ENCODE assay signal across 8 cellular contexts in genomic region chr4:2934077-2934812, GRCh38. TPM values are rescaled to one million over a fixed set of nuclear protein-coding genes. Genes with fewer than 3 reads are reported as not detected.
DNase-seq lines count a peak whose midpoint lies in the region; ATAC-seq and TF ChIP-seq lines count a peak whose summit lies in the region.

No MANE protein-coding gene starts in this region.

- peaks cover 8% of the 10 kb centered on the region for H3K36me3 Mint-ChIP-seq in progenitor cell of endocrine pancreas (ENCODE audit: insufficient read depth)

- no peaks in the 10 kb centered on the region for H3K27me3 Mint-ChIP-seq in progenitor cell of endocrine pancreas

- TF ChIP-seq CTCF in progenitor cell of endocrine pancreas (IDR thresholded peaks at IDR 0.05; ENCODE audit: unreplicated experiment): no peak

- H3K4me3 Mint-ChIP-seq in progenitor cell of endocrine pancreas (ENCODE audit: low read depth): peak overlapping the region; percentile 81

- ATAC-seq in Right ventricle myocardium superior (ENCODE audit: poor library complexity) (peak; percentile 28), GM21447 (IDR thresholded peaks at IDR 0.05; ENCODE audit: unreplicated experiment) (no peak)

- intact Hi-C loops in Right ventricle myocardium superior (cut with DNase I): loop anchor here (10.0 kb wide), 1 partner anchor 169 kb away; no protein-coding TSS in a partner anchor

- H3K27ac Mint-ChIP-seq in progenitor cell of endocrine pancreas: no peak overlapping the region

- H3K9me3 Mint-ChIP-seq in progenitor cell of endocrine pancreas (ENCODE audit: low read depth): no peaks in the 10 kb centered on the region

- DNase-seq in GF-D8 (lab: John Stamatoyannopoulos, UW) (peak; percentile 73), NOMO-1 (lab: John Stamatoyannopoulos, UW; ENCODE audit: unreplicated experiment in 2 of 2) (peak; percentile 72 to 80), activated gamma-delta T cell (lab: John Stamatoyannopoulos, UW) (peak; percentile 50), Right ventricle myocardium superior (peak; percentile 84), progenitor cell of endocrine pancreas (ENCODE audit: low spot score, unreplicated experiment) (no peak), NCI-H524 (lab: John Stamatoyannopoulos, UW) (no peak), DMS79 (lab: John Stamatoyannopoulos, UW) (no peak)

- peaks cover 12% of the 10 kb centered on the region for H3K4me1 Mint-ChIP-seq in progenitor cell of endocrine pancreas (ENCODE audit: low read depth)

RNA-seq across cellular contexts. Expression of gene NOP14, which starts 29.0 kb away (rescaled TPM):
- total RNA-seq in Right ventricle myocardium superior: 20.7 TPM
- 31.5 and 33.4 TPM in 2 replicates for total RNA-seq in progenitor cell of endocrine pancreas

RNA-seq across cellular contexts. Expression of gene GRK4, which starts 29.1 kb away (rescaled TPM):
- 8.8 TPM for total RNA-seq in Right ventricle myocardium superior
- total RNA-seq in progenitor cell of endocrine pancreas: 14.9 and 16.2 TPM in 2 replicates

Comparison
In these comparisons a context has a peak if more than half of its experiments do, and no peak if none do; other contexts are left out.
1. DNase-seq: peak in GF-D8 (single experiment), NOMO-1 (2 of 2), activated gamma-delta T cell (single experiment) and Right ventricle myocardium superior (single experiment); none in progenitor cell of endocrine pancreas (single experiment), NCI-H524 (0 of 2) and DMS79 (single experiment).